In the genomic region with DNA sequence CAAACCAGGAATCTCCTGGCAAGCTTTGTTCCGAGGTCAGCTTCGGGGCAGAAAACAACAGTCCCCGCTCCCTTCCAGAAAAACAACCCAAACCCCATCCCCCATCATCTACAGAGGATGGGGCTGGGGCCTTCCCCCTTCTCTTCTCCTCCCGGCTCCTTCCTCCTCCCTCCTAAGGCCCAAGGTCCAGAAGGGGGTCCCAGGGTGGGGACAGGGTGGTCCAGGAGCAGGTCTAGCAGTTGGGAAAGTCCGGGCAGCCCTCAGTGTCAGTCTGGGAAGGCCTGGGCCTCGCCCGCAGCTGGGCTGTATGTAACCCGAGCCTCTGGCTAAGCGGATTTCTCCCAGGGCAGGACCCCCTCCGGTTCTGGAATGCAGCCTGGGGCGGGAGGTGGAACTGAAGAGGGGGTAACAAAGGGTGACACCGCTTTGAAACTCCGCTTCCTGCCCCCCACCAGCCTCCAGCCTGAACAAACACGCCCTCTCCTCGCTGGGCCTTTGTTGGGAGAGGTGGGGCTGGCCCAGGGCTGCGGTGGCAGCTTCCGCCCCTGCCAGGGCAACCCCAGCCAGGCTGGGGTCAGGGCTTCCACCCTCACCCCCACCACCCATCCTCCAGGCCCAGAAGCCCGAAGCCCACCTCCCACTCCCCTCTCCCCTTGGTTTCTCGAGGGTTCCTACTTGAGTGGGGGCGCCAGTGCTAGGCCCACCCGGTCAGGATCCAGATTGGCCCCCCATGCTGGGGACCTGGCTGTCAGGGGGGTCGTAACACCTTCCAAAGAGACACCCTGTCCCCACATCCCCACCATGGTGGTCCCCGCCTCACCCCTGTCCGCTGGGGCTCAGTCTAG, we compare ENCODE assay signal across 10 cellular contexts.
A peak's percentile ranks its signal among the peaks of the same experiment; 100 is the strongest.
DNase-seq lines count a peak whose midpoint lies in the region; TF ChIP-seq lines count a peak whose summit lies in the region.
"Had no signal": no experiment of that assay in that cellular context is flagged by ENCODE, and none has a peak within 500 bp of the region (broad histone marks: within the 10 kb centered on the region; RNA-seq: fewer than 3 reads in every experiment).

No MANE protein-coding gene starts in this region.

- in situ Hi-C loops in transverse colon (cut with MboI; ENCODE audit: low pct_ligation_motif_present in 1 of 4, low pct_unique_long_range_greater_than_20kb in 1 of 4, low sequenced_read_pairs in 3 of 4) = no loop called here

- peak overlapping the region; percentile 72 for H2AFZ ChIP-seq in neuronal stem cell (ENCODE audit: low read length)

- H3K14ac ChIP-seq in neuronal stem cell (ENCODE audit: low read length) = no peak overlapping the region

- H2BK12ac ChIP-seq in neuronal stem cell (ENCODE audit: low read length) = peak overlapping the region; percentile 100

- peak; percentile 98 for DNase-seq in ELF-1 (ENCODE audit: low read depth, low spot score)
- DNase-seq in NCI-H226 = peak; percentile 81
- peak; percentile 99 for DNase-seq in endodermal cell
- peak; percentile 94 for DNase-seq in neuronal stem cell (ENCODE audit: low spot score)
- no peak for DNase-seq in activated CD4-positive, alpha-beta T cell treated with anti-CD3 and anti-CD28 coated beads, Interleukin-2, amount 50 U/mL, for 4 hours
- DNase-seq in transverse colon = no peak
- DNase-seq in GM19240 (ENCODE audit: insufficient read length, low spot score) = no peak
- DNase-seq in suprapubic skin (ENCODE audit: low spot score in 2 of 2) = no peak
- DNase-seq: stimulated activated CD4-positive, alpha-beta T cell treated with anti-CD3 and anti-CD28 coated beads, Interleukin-4, amount 100 ng/mL, for 24 hours had no signal

- H3K4me1 ChIP-seq in endodermal cell (ENCODE audit: control insufficient read depth, insufficient read depth, low read length) (peaks cover 27% of the 10 kb centered on the region), neuronal stem cell (ENCODE audit: control insufficient read depth in 2 of 2, insufficient read depth in 1 of 2, low read depth in 1 of 2, low read length in 2 of 2) (peaks cover 49 to 57% of the 10 kb centered on the region in 2 donors), transverse colon (peaks cover 0 to 6% (median 0%) of the 10 kb centered on the region in 4 donors), suprapubic skin (peaks cover 4% of the 10 kb centered on the region)

- H3K4me1 Mint-ChIP-seq in endodermal cell = peaks cover 49% of the 10 kb centered on the region

- H3K79me1 ChIP-seq in neuronal stem cell (ENCODE audit: low read depth, low read length) = peaks cover 3% of the 10 kb centered on the region

- peak overlapping the region; percentile 96 for H3K27ac Mint-ChIP-seq in endodermal cell
- H3K27ac Mint-ChIP-seq: T-helper 1 cell treated with Interleukin-12 subunit alpha and Interleukin-12 subunit beta and Interleukin-4 antibody, amounts not matched to agents 30 μg/mL and 1 μg/mL, for 36 hours had no signal

- TF ChIP-seq POLR2A in transverse colon (IDR thresholded peaks at IDR 0.05) (no peak), suprapubic skin (IDR thresholded peaks at IDR 0.05) (no peak)

- peak overlapping the region; percentile 99 for H4K91ac ChIP-seq in neuronal stem cell (ENCODE audit: low read depth, low read length, poor library complexity)

- intact Hi-C loops in transverse colon (cut with DNase I; ENCODE audit: low total_unique reads) = no loop called here

- 8 to 30% methylated on average over 7 to 24 of the region's 24 CpGs for WGBS in endodermal cell (ENCODE audit: insufficient coverage in 1 of 2, insufficient read length in 1 of 2), 2 experiments
- WGBS in neuronal stem cell (ENCODE audit: extremely low coverage in 2 of 2, insufficient read length in 2 of 2, insufficient replicate concordance in 1 of 2), 2 donors = no CpG with 5 or more reads among the region's 24 CpGs
- WGBS in transverse colon (ENCODE audit: low coverage in 1 of 2), 2 donors = 74 to 75% methylated on average over 7 to 24 of the region's 24 CpGs
- WGBS in suprapubic skin = 77% methylated on average over 15 of the region's 24 CpGs

- TF ChIP-seq CTCF in endodermal cell (conservative IDR thresholded peaks at IDR 0.05) = no peak
- TF ChIP-seq CTCF in transverse colon (IDR thresholded peaks at IDR 0.05) = no peak
- TF ChIP-seq CTCF in suprapubic skin (IDR thresholded peaks at IDR 0.05) = no peak

- H3K27ac ChIP-seq in endodermal cell (ENCODE audit: low read depth, low read length) = peak overlapping the region; percentile 98
- peak overlapping the region; percentile 99 for H3K27ac ChIP-seq in neuronal stem cell (replicated peaks; ENCODE audit: low read length)
- no peak overlapping the region for H3K27ac ChIP-seq in transverse colon
- no peak overlapping the region for H3K27ac ChIP-seq in suprapubic skin

- TF ChIP-seq EP300 in transverse colon (IDR thresholded peaks at IDR 0.05; ENCODE audit: low read depth) (no peak), suprapubic skin (IDR thresholded peaks at IDR 0.05) (no peak)

- H3K4me3 ChIP-seq in endodermal cell (ENCODE audit: low read length) = peak overlapping the region; percentile 67
- H3K4me3 ChIP-seq in neuronal stem cell (ENCODE audit: low read length in 2 of 2) = peak overlapping the region in 1 of 2 donors; percentile 31
- no peak overlapping the region for H3K4me3 ChIP-seq in transverse colon
- H3K4me3 ChIP-seq in suprapubic skin = no peak overlapping the region

- H2BK120ac ChIP-seq in neuronal stem cell (ENCODE audit: low read depth, low read length) = peak overlapping the region; percentile 90

- H3K4ac ChIP-seq in neuronal stem cell (ENCODE audit: low read length) = peak overlapping the region; percentile 91

- peak overlapping the region; percentile 70 for H4K8ac ChIP-seq in neuronal stem cell (ENCODE audit: low read depth, low read length)

- H3K9me3 ChIP-seq in endodermal cell (ENCODE audit: control insufficient read depth, low read length) = no peaks in the 10 kb centered on the region
- H3K9me3 ChIP-seq in neuronal stem cell (replicated peaks in 1 of 2; ENCODE audit: control insufficient read depth in 2 of 2, insufficient read depth in 1 of 2, low read depth in 1 of 2, low read length in 2 of 2) = no peaks in the 10 kb centered on the region
- no peaks in the 10 kb centered on the region for H3K9me3 ChIP-seq in transverse colon
- H3K9me3 ChIP-seq in suprapubic skin = no peaks in the 10 kb centered on the region

- H3K36me3 Mint-ChIP-seq in endodermal cell (ENCODE audit: low read depth) = no peaks in the 10 kb centered on the region

- peak overlapping the region; percentile 23 for H2BK15ac ChIP-seq in neuronal stem cell (ENCODE audit: low read length)

- H3K9me3 Mint-ChIP-seq in endodermal cell = no peaks in the 10 kb centered on the region
- H3K9me3 Mint-ChIP-seq: T-helper 1 cell treated with Interleukin-12 subunit alpha and Interleukin-12 subunit beta and Interleukin-4 antibody, amounts not matched to agents 30 μg/mL and 1 μg/mL, for 36 hours had no signal

- peak overlapping the region; percentile 56 for H3K23ac ChIP-seq in neuronal stem cell (ENCODE audit: low read depth, low read length, poor library complexity)

- H3K4me3 Mint-ChIP-seq in endodermal cell = peak overlapping the region; percentile 55
- H3K4me3 Mint-ChIP-seq: T-helper 1 cell treated with Interleukin-12 subunit alpha and Interleukin-12 subunit beta and Interleukin-4 antibody, amounts not matched to agents 30 μg/mL and 1 μg/mL, for 36 hours had no signal

- H3K4me2 ChIP-seq in neuronal stem cell (ENCODE audit: insufficient read depth, low read length, poor library complexity, severe bottlenecking) = peak overlapping the region; percentile 43

- H3K36me3 ChIP-seq in endodermal cell (ENCODE audit: control insufficient read depth, insufficient read depth, low read length) = no peaks in the 10 kb centered on the region
- no peaks in the 10 kb centered on the region for H3K36me3 ChIP-seq in neuronal stem cell (replicated peaks in 1 of 2; ENCODE audit: control insufficient read depth in 2 of 2, insufficient read depth in 2 of 2, low read length in 2 of 2)
- H3K36me3 ChIP-seq in transverse colon = no peaks in the 10 kb centered on the region
- H3K36me3 ChIP-seq in suprapubic skin = no peaks in the 10 kb centered on the region

- peak overlapping the region; percentile 96 for H2BK5ac ChIP-seq in neuronal stem cell (ENCODE audit: low read length)

- H3K18ac ChIP-seq in neuronal stem cell (ENCODE audit: low read length) = peak overlapping the region; percentile 96

- H2AK5ac ChIP-seq in neuronal stem cell (ENCODE audit: low read depth, low read length) = peak overlapping the region; percentile 100

- H3K9ac ChIP-seq in endodermal cell (ENCODE audit: extremely low read depth, low read length, poor library complexity, severe bottlenecking) (peak overlapping the region; percentile 66), neuronal stem cell (ENCODE audit: low read depth, low read length, poor library complexity) (peak overlapping the region; percentile 63)

- no peaks in the 10 kb centered on the region for H3K27me3 Mint-ChIP-seq in endodermal cell (ENCODE audit: insufficient read depth)

- H3K27me3 ChIP-seq in endodermal cell (ENCODE audit: control insufficient read depth, insufficient read depth, low read length, poor library complexity, severe bottlenecking) = no peaks in the 10 kb centered on the region
- no peaks in the 10 kb centered on the region for H3K27me3 ChIP-seq in neuronal stem cell (ENCODE audit: control insufficient read depth in 3 of 3, insufficient read depth in 3 of 3, low read depth in 1 of 3, low read length in 3 of 3)
- no peaks in the 10 kb centered on the region for H3K27me3 ChIP-seq in transverse colon
- H3K27me3 ChIP-seq in suprapubic skin = no peaks in the 10 kb centered on the region

Comparison
In these comparisons a context has a peak if more than half of its experiments do, and no peak if none do; other contexts are left out.
1. DNase-seq: peak in ELF-1 (single experiment), NCI-H226 (single experiment), endodermal cell (single experiment) and neuronal stem cell (single experiment); none in activated CD4-positive, alpha-beta T cell treated with anti-CD3 and anti-CD28 coated beads, Interleukin-2, amount 50 U/mL, for 4 hours (0 of 2), transverse colon (single experiment), GM19240 (single experiment) and suprapubic skin (0 of 2).
2. H3K27ac ChIP-seq: peak in endodermal cell (single experiment) and neuronal stem cell (single experiment); none in transverse colon (0 of 4) and suprapubic skin (single experiment).